ENCODE assay signal across 8 cellular contexts in genomic region chr13:98508280-98509074, GRCh38.
DNase-seq lines count a peak whose midpoint lies in the region; ATAC-seq, FAIRE-seq and TF ChIP-seq lines count a peak whose summit lies in the region.

No MANE protein-coding gene starts in this region.

- in situ Hi-C loops in gastrocnemius medialis (cut with MboI; ENCODE audit: low sequenced_read_pairs in 4 of 4) = no loop called here

- ATAC-seq in gastrocnemius medialis (peak in 1 of 2 donors; percentile 35), HG02759 (IDR thresholded peaks at IDR 0.05; ENCODE audit: unreplicated experiment) (no peak)

- H3K9me3 ChIP-seq in SJCRH30 (replicated peaks) = no peaks in the 10 kb centered on the region
- no peaks in the 10 kb centered on the region for H3K9me3 ChIP-seq in esophagus squamous epithelium
- no peaks in the 10 kb centered on the region for H3K9me3 ChIP-seq in gastrocnemius medialis

- TF ChIP-seq CTCF in esophagus squamous epithelium (IDR thresholded peaks at IDR 0.05) (no peak), gastrocnemius medialis (IDR thresholded peaks at IDR 0.05 in 4 of 5, conservative IDR thresholded peaks at IDR 0.05 in 1 of 5) (no peak)

- peak; percentile 15 for FAIRE-seq in GM18507 (lab: Jason Lieb, UNC)

- H3K27me3 ChIP-seq in SJCRH30 (no peaks in the 10 kb centered on the region), esophagus squamous epithelium (no peaks in the 10 kb centered on the region), gastrocnemius medialis (no peaks in the 10 kb centered on the region)

- H3K27ac ChIP-seq in SJCRH30 (peak overlapping the region; percentile 19), esophagus squamous epithelium (peak overlapping the region; percentile 61 to 86 (median 76)), gastrocnemius medialis (peak overlapping the region; percentile 44 to 61 (median 56)), substantia nigra (ENCODE audit: low read depth, low read length, poor library complexity, severe bottlenecking) (no peak overlapping the region)

- H3K4me1 ChIP-seq in SJCRH30 (peaks cover 63% of the 10 kb centered on the region), esophagus squamous epithelium (peaks cover 45 to 100% (median 68%) of the 10 kb centered on the region in 3 donors), gastrocnemius medialis (peaks cover 70 to 71% of the 10 kb centered on the region in 2 donors)

- intact Hi-C loops in esophagus squamous epithelium (cut with DNase I) (no loop called here), gastrocnemius medialis (cut with DNase I; ENCODE audit: low total_unique reads) (no loop called here)

- WGBS in esophagus squamous epithelium, 2 donors = 76 to 80% methylated on average over 5 of the region's 5 CpGs

- no peaks in the 10 kb centered on the region; the same call in none of the 2 replicates for H3K36me3 ChIP-seq in SJCRH30
- H3K36me3 ChIP-seq in esophagus squamous epithelium = peaks cover 0 to 33% (median 0%) of the 10 kb centered on the region in 3 donors
- no peaks in the 10 kb centered on the region for H3K36me3 ChIP-seq in gastrocnemius medialis

- TF ChIP-seq POLR2A in esophagus squamous epithelium (IDR thresholded peaks at IDR 0.05) = no peak
- TF ChIP-seq POLR2A in gastrocnemius medialis (IDR thresholded peaks at IDR 0.05) = no peak

- DNase-seq in GM18507 (ENCODE audit: extremely low spot score, insufficient read length, low read depth) (no peak), SJCRH30 (no peak), esophagus squamous epithelium (lab: John Stamatoyannopoulos, UW) (no peak), gastrocnemius medialis (no peak), NCI-H82 (lab: John Stamatoyannopoulos, UW) (no peak), substantia nigra (lab: John Stamatoyannopoulos, UW) (no peak), nucleus accumbens (lab: John Stamatoyannopoulos, UW) (no peak)

- H3K4me3 ChIP-seq in SJCRH30 (no peak overlapping the region), esophagus squamous epithelium (no peak overlapping the region), gastrocnemius medialis (no peak overlapping the region)
